In genomic region chr12:105783983-105784947, GRCh38 we compare ENCODE assay signal across 10 cellular contexts.
A peak's percentile ranks its signal among the peaks of the same experiment; 100 is the strongest.
DNase-seq lines count a peak whose midpoint lies in the region; ATAC-seq, FAIRE-seq and TF ChIP-seq lines count a peak whose summit lies in the region.
"Had no signal": no experiment of that assay in that cellular context is flagged by ENCODE, and none has a peak within 500 bp of the region (broad histone marks: within the 10 kb centered on the region; RNA-seq: fewer than 3 reads in every experiment).

No MANE protein-coding gene starts in this region.

- POLR2A ChIA-PET in HepG2 (lab: Yijun Ruan, JAX) = no interaction called here

- H3K79me2 ChIP-seq in HepG2 (ENCODE audit: insufficient read depth, low read length) (no peaks in the 10 kb centered on the region), OCI-LY3 (ENCODE audit: low read length) (no peaks in the 10 kb centered on the region), mammary epithelial cell (ENCODE audit: insufficient read depth, low read length) (no peaks in the 10 kb centered on the region)

- TF ChIP-seq CTCF in liver (IDR thresholded peaks at IDR 0.05; ENCODE audit: low read depth, low read length, missing input control) (no peak), HepG2 (CRISPR knock-in tag; IDR thresholded peaks at IDR 0.05) (no peak), OCI-LY3 (IDR thresholded peaks at IDR 0.05; ENCODE audit: low read depth, low read length) (no peak), endothelial cell (IDR thresholded peaks at IDR 0.05; ENCODE audit: unreplicated experiment) (no peak), mammary epithelial cell (conservative IDR thresholded peaks at IDR 0.05 in 1 of 2, IDR thresholded peaks at IDR 0.05 in 1 of 2; ENCODE audit: extremely low read depth in 1 of 2, insufficient read depth in 1 of 2, low read depth in 1 of 2, low read length in 2 of 2) (no peak)

- no peaks in the 10 kb centered on the region for H3K9me3 Mint-ChIP-seq in endothelial cell (ENCODE audit: unreplicated experiment)

- H3K9ac ChIP-seq in liver (ENCODE audit: low read depth in 1 of 2, low read length in 2 of 2) (no peak overlapping the region), HepG2 (ENCODE audit: insufficient read depth, low read depth, low read length) (no peak overlapping the region), OCI-LY3 (ENCODE audit: low read length) (peak overlapping the region; percentile 72), mammary epithelial cell (ENCODE audit: insufficient read depth, low read length) (no peak overlapping the region)

- TF ChIP-seq POLR2A in HepG2 (IDR thresholded peaks at IDR 0.05; ENCODE audit: insufficient read depth in 1 of 2, low read depth in 2 of 2, low read length in 2 of 2) = no peak

- ATAC-seq in HepG2 (no peak), HG03039 (IDR thresholded peaks at IDR 0.05; ENCODE audit: unreplicated experiment) (peak; percentile 41)

- WGBS in liver = 74% methylated on average over 8 of the region's 8 CpGs
- WGBS in HepG2 (ENCODE audit: low lambda C conversion rate) = 16% methylated on average over 5 of the region's 8 CpGs
- WGBS in mammary epithelial cell (ENCODE audit: low coverage, missing lambda C conversion rate) = 100% methylated on average over 7 of the region's 8 CpGs

- TF ChIP-seq EP300 in HepG2 (IDR thresholded peaks at IDR 0.05; ENCODE audit: low read depth in 2 of 2, low read length in 2 of 2) (no peak), HepG2 (CRISPR knock-in tag; IDR thresholded peaks at IDR 0.05; ENCODE audit: borderline replicate concordance) (no peak)

- no peak for TF ChIP-seq RAD21 in liver (IDR thresholded peaks at IDR 0.05)
- TF ChIP-seq RAD21 in HepG2 (CRISPR knock-in tag; IDR thresholded peaks at IDR 0.05) = no peak

- peaks cover 13% of the 10 kb centered on the region for H3K4me1 Mint-ChIP-seq in endothelial cell (ENCODE audit: unreplicated experiment)

- dilution Hi-C loops in mammary epithelial cell (cut with HindIII; ENCODE audit: low sequenced_read_pairs) = no loop called here

- H3K27me3 Mint-ChIP-seq in endothelial cell (ENCODE audit: unreplicated experiment) = no peaks in the 10 kb centered on the region

- H3K36me3 ChIP-seq in liver (ENCODE audit: control insufficient read depth in 4 of 4, insufficient read depth in 3 of 4, low read depth in 1 of 4, low read length in 3 of 4) (no peaks in the 10 kb centered on the region), HepG2 (replicated peaks in 1 of 2; ENCODE audit: control insufficient read depth in 1 of 2, insufficient read depth in 2 of 2, low read length in 2 of 2) (no peaks in the 10 kb centered on the region), OCI-LY3 (replicated peaks; ENCODE audit: low read depth, low read length) (peaks cover 3% of the 10 kb centered on the region), mammary epithelial cell (ENCODE audit: insufficient read depth, low read length) (no peaks in the 10 kb centered on the region)

- H3K27me3 ChIP-seq in liver (ENCODE audit: control insufficient read depth in 4 of 4, insufficient read depth in 4 of 4, low read length in 3 of 4) = no peaks in the 10 kb centered on the region
- no peaks in the 10 kb centered on the region for H3K27me3 ChIP-seq in HepG2 (ENCODE audit: control insufficient read depth in 1 of 2, insufficient read depth in 2 of 2, low read length in 2 of 2)
- H3K27me3 ChIP-seq in OCI-LY3 (ENCODE audit: low read depth, low read length) = no peaks in the 10 kb centered on the region
- no peaks in the 10 kb centered on the region for H3K27me3 ChIP-seq in mammary epithelial cell (ENCODE audit: insufficient read depth, low read length)

- intact Hi-C loops in HepG2 (cut with micrococcal nuclease; ENCODE audit: unreplicated experiment) = no loop called here
- intact Hi-C loops in mammary epithelial cell (cut with micrococcal nuclease) = no loop called here

- H3K4me2 ChIP-seq in HepG2 (ENCODE audit: low read depth, low read length) = no peak overlapping the region
- peak overlapping the region; percentile 92 for H3K4me2 ChIP-seq in OCI-LY3 (ENCODE audit: low read length)
- no peak overlapping the region for H3K4me2 ChIP-seq in mammary epithelial cell (ENCODE audit: insufficient read depth, low read depth, low read length)

- DNase-seq in HepG2 (ENCODE audit: low spot score) (no peak), endothelial cell (ENCODE audit: low spot score) (no peak), mammary epithelial cell (no peak)
- no peak for DNase-seq in stimulated activated CD4-positive, alpha-beta T cell treated with anti-CD3 and anti-CD28 coated beads, Interleukin-4, amount 100 ng/mL, for 4 hours
- DNase-seq in activated T-cell treated with anti-CD3 and anti-CD28 coated beads, Interleukin-2, amount 50 U/mL, for 48 hours = no peak
- DNase-seq: left cardiac atrium; stimulated activated naive CD4-positive, alpha-beta T cell treated with Interleukin-2 at 50 U/mL for 16 hours had no signal

- no peak overlapping the region for H3K4me3 Mint-ChIP-seq in endothelial cell (ENCODE audit: unreplicated experiment)

- in situ Hi-C loops in HepG2 (cut with HindIII; ENCODE audit: extremely low pct_ligation_motif_present, low pct_unique_long_range_greater_than_20kb) = no loop called here
- in situ Hi-C loops in mammary epithelial cell (cut with MboI; ENCODE audit: low sequenced_read_pairs in 2 of 2) = no loop called here

- H3K4me1 ChIP-seq in liver (ENCODE audit: control insufficient read depth in 4 of 4, insufficient read depth in 4 of 4, low read length in 3 of 4) = no peaks in the 10 kb centered on the region
- H3K4me1 ChIP-seq in HepG2 (ENCODE audit: insufficient read depth, low read length) = no peaks in the 10 kb centered on the region
- H3K4me1 ChIP-seq in OCI-LY3 (ENCODE audit: low read length) = peaks cover 35% of the 10 kb centered on the region
- H3K4me1 ChIP-seq in mammary epithelial cell (ENCODE audit: insufficient read depth, low read length) = no peaks in the 10 kb centered on the region

- no peak for FAIRE-seq in HepG2 (lab: Jason Lieb, UNC)

- H3K27ac ChIP-seq in liver (ENCODE audit: low read depth in 1 of 2, low read length in 2 of 2) (peak overlapping the region; percentile 9 to 31), HepG2 (ENCODE audit: extremely low read length, insufficient read depth, low read length) (no peak overlapping the region), OCI-LY3 (ENCODE audit: low read length) (peak overlapping the region; percentile 97), mammary epithelial cell (ENCODE audit: insufficient read depth, low read depth, low read length) (no peak overlapping the region)

- H2AFZ ChIP-seq in HepG2 (ENCODE audit: low read length) (no peak overlapping the region), OCI-LY3 (ENCODE audit: low read depth, low read length) (no peak overlapping the region), mammary epithelial cell (ENCODE audit: low read depth, low read length) (no peak overlapping the region)

- no peaks in the 10 kb centered on the region for H3K36me3 Mint-ChIP-seq in endothelial cell (ENCODE audit: low read depth, unreplicated experiment)

- no peak overlapping the region for H3K27ac Mint-ChIP-seq in endothelial cell (ENCODE audit: unreplicated experiment)

- BruUV-seq in HepG2 (replicated peaks; lab: Mats Ljungman, UMichigan) (no TSS peak), mammary epithelial cell (replicated peaks; lab: Mats Ljungman, UMichigan) (no TSS peak)

- CTCF ChIA-PET in HepG2 (lab: Yijun Ruan, JAX; ENCODE audit: low intra/inter-chr PET ratio, low total read pairs) (no interaction called here), mammary epithelial cell (lab: Charles Lee; ENCODE audit: low non-redundant PET) (no interaction called here)

- no peak overlapping the region for H3K4me3 ChIP-seq in liver (ENCODE audit: low read depth in 1 of 3, low read length in 3 of 3)
- H3K4me3 ChIP-seq in HepG2 (replicated peaks in 1 of 3; ENCODE audit: insufficient read depth in 1 of 3, low read depth in 2 of 3, low read length in 3 of 3) = no peak overlapping the region
- H3K4me3 ChIP-seq in OCI-LY3 (ENCODE audit: low read length) = peak overlapping the region; percentile 63
- no peak overlapping the region for H3K4me3 ChIP-seq in mammary epithelial cell (replicated peaks in 1 of 3; ENCODE audit: insufficient read depth in 1 of 3, low read depth in 2 of 3, low read length in 3 of 3)

- H4K20me1 ChIP-seq in HepG2 (ENCODE audit: insufficient read depth, low read length) = no peaks in the 10 kb centered on the region
- no peaks in the 10 kb centered on the region for H4K20me1 ChIP-seq in OCI-LY3 (ENCODE audit: insufficient read depth, low read length)
- no peaks in the 10 kb centered on the region for H4K20me1 ChIP-seq in mammary epithelial cell (ENCODE audit: insufficient read depth, low read length)

- peaks cover 0 to under 1% (median 0%) of the 10 kb centered on the region in 4 donors for H3K9me3 ChIP-seq in liver (ENCODE audit: control insufficient read depth in 4 of 4, low read length in 3 of 4)
- no peaks in the 10 kb centered on the region for H3K9me3 ChIP-seq in HepG2 (ENCODE audit: low read length)
- no peaks in the 10 kb centered on the region for H3K9me3 ChIP-seq in OCI-LY3 (ENCODE audit: insufficient read depth, low read length)
- no peaks in the 10 kb centered on the region for H3K9me3 ChIP-seq in mammary epithelial cell (replicated peaks; ENCODE audit: insufficient read depth, low read length)

TF ChIP-seq in liver, 16 proteins besides CTCF, POLR2A, EP300 and RAD21 (continues in another document):
- no peak for TF ChIP-seq TAF1 (conservative IDR thresholded peaks at IDR 0.05)
- TF ChIP-seq HNF4A (conservative IDR thresholded peaks at IDR 0.05) = no peak

TF ChIP-seq in HepG2, 621 proteins besides CTCF, POLR2A, EP300 and RAD21 (continues in another document):
- TF ChIP-seq TRAFD1 (CRISPR knock-in tag; IDR thresholded peaks at IDR 0.05; ENCODE audit: borderline replicate concordance) = no peak

Comparison
In these comparisons a context has a peak if more than half of its experiments do, and no peak if none do; other contexts are left out.
1. H3K27ac ChIP-seq: peak in liver (2 of 2) and OCI-LY3 (single experiment); none in HepG2 (single experiment) and mammary epithelial cell (single experiment).